8 cellular contexts compared by ENCODE assay signal in genomic region chr21:42061195-42061865, GRCh38. TPM values are rescaled to one million over a fixed set of nuclear protein-coding genes. Genes with fewer than 3 reads are reported as not detected.
DNase-seq lines count a peak whose midpoint lies in the region; ATAC-seq and TF ChIP-seq lines count a peak whose summit lies in the region.
"Had no signal": no experiment of that assay in that cellular context is flagged by ENCODE, and none has a peak within 500 bp of the region (broad histone marks: within the 10 kb centered on the region; RNA-seq: fewer than 3 reads in every experiment).

No MANE protein-coding gene starts in this region.

- WGBS in heart left ventricle, 4 donors: 69 to 73% (median 70%) methylated on average over 17 to 18 of the region's 18 CpGs

- H3K4me3 ChIP-seq in OCI-LY7 (ENCODE audit: low read depth, low read length, poor library complexity, severe bottlenecking): peak overlapping the region; percentile 68
- no peak overlapping the region for H3K4me3 ChIP-seq in heart left ventricle

- H3K9me3 Mint-ChIP-seq in MCF 10A (ENCODE audit: unreplicated experiment): no peaks in the 10 kb centered on the region

- peaks cover 10% of the 10 kb centered on the region for H3K4me1 Mint-ChIP-seq in MCF 10A (ENCODE audit: insufficient read depth, unreplicated experiment)

- peaks cover 0 to 19% (median 0%) of the 10 kb centered on the region in 9 donors for H3K27me3 ChIP-seq in heart left ventricle

- peaks cover 14% of the 10 kb centered on the region; the same call in 1 of the 2 replicates for H3K79me2 ChIP-seq in OCI-LY7 (ENCODE audit: insufficient read depth, low read depth, low read length)

- H3K27me3 Mint-ChIP-seq in MCF 10A (ENCODE audit: insufficient read depth, unreplicated experiment): peaks cover 19% of the 10 kb centered on the region

- no peaks in the 10 kb centered on the region for H3K9me2 ChIP-seq in OCI-LY7 (ENCODE audit: insufficient read depth, low read length)

- no peaks in the 10 kb centered on the region for H3K36me3 Mint-ChIP-seq in MCF 10A (ENCODE audit: insufficient read depth, unreplicated experiment)

- H3K36me3 ChIP-seq in OCI-LY7 (ENCODE audit: insufficient read depth, low read length) (no peaks in the 10 kb centered on the region), heart left ventricle (no peaks in the 10 kb centered on the region)

- no peak overlapping the region for H3K4me3 Mint-ChIP-seq in MCF 10A (ENCODE audit: unreplicated experiment)

- ATAC-seq in GM18907 (IDR thresholded peaks at IDR 0.05; ENCODE audit: unreplicated experiment) (peak; percentile 46), HG02759 (IDR thresholded peaks at IDR 0.05; ENCODE audit: unreplicated experiment) (peak; percentile 63), heart left ventricle (peak in 3 of 4 donors; percentile 39 to 64 (median 62))

- TF ChIP-seq POLR2A in heart left ventricle (IDR thresholded peaks at IDR 0.05): no peak

- H3K9me3 ChIP-seq in OCI-LY7 (ENCODE audit: low read length): no peaks in the 10 kb centered on the region
- H3K9me3 ChIP-seq in heart left ventricle: no peaks in the 10 kb centered on the region

- intact Hi-C loops in OCI-LY7 (cut with micrococcal nuclease; ENCODE audit: unreplicated experiment): loop anchor here (1.0 to 10.0 kb wide), 4 partner anchors 51 to 637 kb away; partner anchors contain the start of genes MX1 and ZBTB21
- intact Hi-C loops in heart left ventricle (cut with DNase I): no loop called here
- intact Hi-C loops in MCF 10A (cut with micrococcal nuclease): no loop called here

- BruUV-seq in OCI-LY7 (replicated peaks; lab: Mats Ljungman, UMichigan): no TSS peak
- BruUV-seq in MCF 10A (replicated peaks; lab: Mats Ljungman, UMichigan): no TSS peak

- H3K4me1 ChIP-seq in OCI-LY7 (ENCODE audit: insufficient read depth, low read length, poor library complexity, severe bottlenecking): peaks cover 64% of the 10 kb centered on the region
- peaks cover 0 to 53% (median 3%) of the 10 kb centered on the region in 12 donors for H3K4me1 ChIP-seq in heart left ventricle

- no peak for TF ChIP-seq CTCF in OCI-LY7 (conservative IDR thresholded peaks at IDR 0.05; ENCODE audit: low read length)
- TF ChIP-seq CTCF in heart left ventricle (IDR thresholded peaks at IDR 0.05): no peak
- TF ChIP-seq CTCF in MCF 10A (IDR thresholded peaks at IDR 0.05; ENCODE audit: unreplicated experiment): no peak

- CTCF ChIA-PET in OCI-LY7 (lab: Charles Lee; ENCODE audit: unreplicated experiment) (interaction anchor here (0.5 kb wide), 1 partner anchor 283 kb away, joined by 6 read pairs; no protein-coding TSS in a partner anchor), MCF 10A (lab: Yijun Ruan, JAX) (no interaction called here)

- peak overlapping the region; percentile 93 for H3K27ac ChIP-seq in OCI-LY7 (ENCODE audit: low read depth, low read length, poor library complexity, severe bottlenecking)
- peak overlapping the region in 1 of 12 donors; percentile 87 for H3K27ac ChIP-seq in heart left ventricle

- no peaks in the 10 kb centered on the region for H4K20me1 ChIP-seq in OCI-LY7 (ENCODE audit: insufficient read depth, low read length)

- POLR2A ChIA-PET in OCI-LY7 (lab: Charles Lee) (interaction anchor here (0.6 kb wide), 1 partner anchor 199 kb away, joined by 3 read pairs; no protein-coding TSS in a partner anchor), MCF 10A (lab: Yijun Ruan, JAX) (no interaction called here)

- peak overlapping the region; percentile 40; the same call in 1 of the 2 replicates for H2AFZ ChIP-seq in OCI-LY7 (ENCODE audit: low read length)

- DNase-seq in OCI-LY7 (ENCODE audit: low spot score) (peak; percentile 96), heart left ventricle (peak; percentile 43 to 74 (median 51)), NCI-H748 treated with DMSO at 0.1 percent for 48 hours (lab: John Stamatoyannopoulos, UW) (no peak), MCF 10A (ENCODE audit: unreplicated experiment) (no peak), NCI-H226 (no peak)

- H3K27ac Mint-ChIP-seq in MCF 10A (ENCODE audit: low read depth, unreplicated experiment): no peak overlapping the region

- peak overlapping the region; percentile 94 for H3K4me2 ChIP-seq in OCI-LY7 (ENCODE audit: low read length)

RNA-seq across cellular contexts. Expression of gene UMODL1, which starts 9.8 kb away (rescaled TPM):
- total RNA-seq in OCI-LY7 (2014; rRNA removed; shearing (Covaris generic)): 6.6 and 12.3 TPM in 2 replicates
- total RNA-seq in OCI-LY7 (2022): 7.4 and 10.0 TPM in 2 replicates
- under 1 TPM in 2 of 9 donors, not detected in 7; 0.07 to 0.19 TPM for total RNA-seq in heart left ventricle
- polyA plus RNA-seq in heart left ventricle: not detected
- not detected in 2 replicates for total RNA-seq in MCF 10A (2022)
- total RNA-seq: M059J had no signal

RNA-seq across cellular contexts. Expression of gene ZBTB21, which starts 51.2 kb away (rescaled TPM):
- total RNA-seq in OCI-LY7 (2014; rRNA removed; shearing (Covaris generic)): 10.0 and 12.4 TPM in 2 replicates
- total RNA-seq in OCI-LY7 (2022): 19.6 and 22.6 TPM in 2 replicates
- 10 to 100 TPM in 1 of 9 donors, 1 to 10 TPM in 8; 4.3 to 10.2 (median 6.2) TPM for total RNA-seq in heart left ventricle
- polyA plus RNA-seq in heart left ventricle: 1 to 10 TPM; 1.2 to 2.5 TPM
- total RNA-seq in MCF 10A (2022): 21.5 and 27.3 TPM in 2 replicates

Comparison
In these comparisons a context has a peak if more than half of its experiments do, and no peak if none do; other contexts are left out.
1. DNase-seq: peak in OCI-LY7 (single experiment) and heart left ventricle (5 of 5); none in NCI-H748 treated with DMSO at 0.1 percent for 48 hours (single experiment), MCF 10A (single experiment) and NCI-H226 (single experiment).
2. Peak in every context shown above with its lines, with median percentiles within 50 percentile points of each other: ATAC-seq.